ENCODE assay signal across 26 cellular contexts in genomic region chr3:81749285-81749684, GRCh38. TPM values are rescaled to one million over a fixed set of nuclear protein-coding genes. Genes with fewer than 3 reads are reported as not detected.
DNase-seq lines count a peak whose midpoint lies in the region; ATAC-seq and TF ChIP-seq lines count a peak whose summit lies in the region.
"Had no signal": no experiment of that assay in that cellular context is flagged by ENCODE, and none has a peak within 500 bp of the region (broad histone marks: within the 10 kb centered on the region; RNA-seq: fewer than 3 reads in every experiment).

No MANE protein-coding gene starts in this region.

- intact Hi-C loops in PC-3 (cut with micrococcal nuclease) (loop anchor here (10.0 kb wide), 2 partner anchors 154 to 726 kb away; no protein-coding TSS in a partner anchor), psoas muscle (cut with DNase I) (no loop called here)

- H3K27me3 ChIP-seq in SK-N-SH (ENCODE audit: insufficient read depth) = no peaks in the 10 kb centered on the region
- H3K27me3 ChIP-seq in PC-3 (ENCODE audit: low read length) = no peaks in the 10 kb centered on the region
- no peaks in the 10 kb centered on the region for H3K27me3 ChIP-seq in psoas muscle (ENCODE audit: insufficient read depth in 3 of 3, low read length in 2 of 3)
- H3K27me3 ChIP-seq: esophagus muscularis mucosa, testis had no signal

- TF ChIP-seq CTCF in SK-N-SH (IDR thresholded peaks at IDR 0.05) (no peak), PC-3 (conservative IDR thresholded peaks at IDR 0.05; ENCODE audit: low read depth, low read length) (no peak), fibroblast of pulmonary artery (IDR thresholded peaks at IDR 0.05; ENCODE audit: low read length, missing control alignments) (no peak), psoas muscle (IDR thresholded peaks at IDR 0.05) (no peak)

- no peaks in the 10 kb centered on the region for H4K20me1 ChIP-seq in SK-N-SH (ENCODE audit: insufficient read depth)
- no peaks in the 10 kb centered on the region for H4K20me1 ChIP-seq in PC-3 (ENCODE audit: low read length)

- POLR2A ChIA-PET in SK-N-SH (lab: Yijun Ruan, JAX) = no interaction called here
- POLR2A ChIA-PET in PC-3 (lab: Charles Lee; ENCODE audit: unreplicated experiment) = no interaction called here

- 94% methylated on average over 2 of the region's 2 CpGs for WGBS in SK-N-SH (ENCODE audit: low lambda C conversion rate)
- 75 to 78% (median 78%) methylated on average over 2 of the region's 2 CpGs for WGBS in psoas muscle, 3 donors

- ATAC-seq in SK-N-SH treated with all-trans-retinoic acid at 6 μM for 48 hours = peak; percentile 31; the same call in 2 of the 3 replicates
- no peak for ATAC-seq in PC-3
- ATAC-seq in psoas muscle = no peak
- ATAC-seq in GM18502 (IDR thresholded peaks at IDR 0.05; ENCODE audit: poor library complexity, unreplicated experiment) = no peak
- ATAC-seq: K562, right cardiac atrium had no signal

- H3K4me1 ChIP-seq in SK-N-SH (ENCODE audit: control insufficient read depth in 1 of 2, insufficient read depth in 2 of 2, low read depth in 1 of 2, low read length in 1 of 2) = peaks cover 0 to 8% of the 10 kb centered on the region in 2 experiments; a peak in 2 of 4 replicates
- peaks cover 29% of the 10 kb centered on the region for H3K4me1 ChIP-seq in PC-3 (ENCODE audit: insufficient read depth, low read length)
- peaks cover 78% of the 10 kb centered on the region for H3K4me1 ChIP-seq in psoas muscle
- H3K4me1 ChIP-seq: HAP-1 had no signal

- H3K4me2 ChIP-seq in SK-N-SH (no peak overlapping the region), PC-3 (ENCODE audit: low read length) (peak overlapping the region; percentile 16; the same call in 1 of the 2 replicates)

- no peak overlapping the region for H3K4me3 ChIP-seq in SK-N-SH (ENCODE audit: low read depth in 2 of 2, low read length in 1 of 2)
- no peak overlapping the region for H3K4me3 ChIP-seq in PC-3 (ENCODE audit: low read length)
- H3K4me3 ChIP-seq in fibroblast of pulmonary artery (replicated peaks; ENCODE audit: low read depth, low read length) = no peak overlapping the region
- H3K4me3 ChIP-seq in psoas muscle = no peak overlapping the region
- H3K4me3 ChIP-seq: esophagus muscularis mucosa, HAP-1, K562, testis had no signal

- TF ChIP-seq EP300 in SK-N-SH (IDR thresholded peaks at IDR 0.05; ENCODE audit: borderline replicate concordance in 1 of 2, low read depth in 1 of 2, low read length in 1 of 2) = no peak

- H3K9ac ChIP-seq in SK-N-SH (no peak overlapping the region), PC-3 (ENCODE audit: low read length) (no peak overlapping the region)

- H3K36me3 ChIP-seq in SK-N-SH (replicated peaks in 1 of 2; ENCODE audit: control insufficient read depth in 1 of 2, insufficient read depth in 2 of 2, low read length in 1 of 2) (peaks cover 0 to under 1% of the 10 kb centered on the region in 2 experiments), PC-3 (ENCODE audit: low read depth, low read length) (peaks cover 7% of the 10 kb centered on the region), psoas muscle (ENCODE audit: insufficient read depth in 1 of 2, low read depth in 1 of 2) (peaks cover 8 to 42% of the 10 kb centered on the region in 2 donors)
- H3K36me3 ChIP-seq: HAP-1 had no signal

- H3K9me3 ChIP-seq in SK-N-SH (no peaks in the 10 kb centered on the region), PC-3 (ENCODE audit: low read length) (no peaks in the 10 kb centered on the region), psoas muscle (no peaks in the 10 kb centered on the region)
- H3K9me3 ChIP-seq: esophagus muscularis mucosa, HAP-1, testis had no signal

- CTCF ChIA-PET in SK-N-SH (lab: Yijun Ruan, JAX) = no interaction called here
- CTCF ChIA-PET in PC-3 (lab: Charles Lee) = no interaction called here

- H3K9me2 ChIP-seq in SK-N-SH (no peaks in the 10 kb centered on the region), PC-3 (replicated peaks; ENCODE audit: low read length) (no peaks in the 10 kb centered on the region)

- H3F3A ChIP-seq in SK-N-SH (replicated peaks; ENCODE audit: insufficient read depth) (peaks cover 15% of the 10 kb centered on the region), PC-3 (ENCODE audit: low read length, unreplicated experiment) (peaks cover 9% of the 10 kb centered on the region)

- DNase-seq in SK-N-SH (no peak), PC-3 (peak; percentile 57), fibroblast of pulmonary artery (ENCODE audit: low read depth) (peak; percentile 59), psoas muscle (no peak), NCI-H2227 (lab: John Stamatoyannopoulos, UW; ENCODE audit: unreplicated experiment) (no peak)
- no peak for DNase-seq in effector CD8-positive, alpha-beta T cell (lab: John Stamatoyannopoulos, UW)
- DNase-seq: activated B cell treated with CpG ODN at 0.5 μM for 24 hours; activated CD4-positive, alpha-beta T cell treated with anti-CD3 and anti-CD28 coated beads, Interleukin-2, amount 10 ng/mL, durations not matched to agents 7 days and 5 days; activated effector memory CD4-positive, alpha-beta T cell treated with anti-CD3 and anti-CD28 coated beads, Interleukin-2, amount 50 U/mL, for 16 hours; activated naive CD8-positive, alpha-beta T cell treated with anti-CD3 and anti-CD28 coated beads, Interleukin-2, amount 10 ng/mL, durations not matched to agents 7 days and 5 days; activated T-cell treated with anti-CD3 and anti-CD28 coated beads, Interleukin-2, amount 50 U/mL, for 1 hour; central memory CD4-positive, alpha-beta T cell; DMS79 treated with DMSO at 0.1 percent for 48 hours; NCI-H1092 treated with DMSO at 0.1 percent for 48 hours; NCI-H1694 treated with DMSO at 0.1 percent for 48 hours; posterior cingulate gyrus; stimulated activated CD8-positive, alpha-beta memory T cell treated with anti-CD3 and anti-CD28 coated beads, Interleukin-4, amount 100 ng/mL, for 48 hours; testis had no signal

- TF ChIP-seq RAD21 in SK-N-SH (IDR thresholded peaks at IDR 0.05; ENCODE audit: low read length) = no peak

- H3K27ac ChIP-seq in SK-N-SH (ENCODE audit: low read depth in 2 of 2, low read length in 1 of 2) (no peak overlapping the region), PC-3 (ENCODE audit: low read length) (no peak overlapping the region), psoas muscle (peak overlapping the region; percentile 89)
- H3K27ac ChIP-seq: 22Rv1, esophagus muscularis mucosa, RWPE1, testis had no signal

- no TSS peak for BruUV-seq in PC-3 (replicated peaks; lab: Mats Ljungman, UMichigan)

- H3K79me2 ChIP-seq in SK-N-SH (ENCODE audit: insufficient read depth) (peaks cover 70% of the 10 kb centered on the region), PC-3 (ENCODE audit: low read length) (peaks cover 72% of the 10 kb centered on the region)

- no peak overlapping the region for H2AFZ ChIP-seq in SK-N-SH (ENCODE audit: low read depth)
- no peak overlapping the region for H2AFZ ChIP-seq in PC-3 (ENCODE audit: low read length)

TF ChIP-seq in SK-N-SH treated with all-trans-retinoic acid at 6 μM for 48 hours, 23 proteins besides CTCF, POLR2A, EP300 and RAD21:
- TF ChIP-seq ISL1 (CRISPR knock-in tag; IDR thresholded peaks at IDR 0.05) = peak; percentile 28; the same call in 1 of the 2 replicates
- TF ChIP-seq GLIS3 (CRISPR knock-in tag; IDR thresholded peaks at IDR 0.05) = no peak

TF ChIP-seq in SK-N-SH, 30 proteins besides CTCF, POLR2A, EP300 and RAD21:
- TF ChIP-seq MAX (IDR thresholded peaks at IDR 0.05; ENCODE audit: low read depth) = no peak
- no peak for TF ChIP-seq YY1 (IDR thresholded peaks at IDR 0.05; ENCODE audit: low read depth)
- TF ChIP-seq TEAD4 (IDR thresholded peaks at IDR 0.05; ENCODE audit: borderline replicate concordance, insufficient read depth) = no peak
- no peak for TF ChIP-seq TCF12 (IDR thresholded peaks at IDR 0.05)
- TF ChIP-seq FOSL2 (IDR thresholded peaks at IDR 0.05; ENCODE audit: borderline replicate concordance, low read depth) = no peak

RNA-seq across cellular contexts. Expression of gene GBE1, which starts 12.2 kb away (rescaled TPM):
- 14.2 and 18.6 TPM in 2 replicates for polyA plus RNA-seq in SK-N-SH (2012; rRNA removed)
- polyA plus RNA-seq in SK-N-SH (2012; cell fraction: cytosol; rRNA removed) = 21.9 and 22.4 TPM in 2 replicates
- polyA plus RNA-seq in SK-N-SH (2012; cell fraction: nucleus; rRNA removed) = 6.4 and 17.7 TPM in 2 replicates
- total RNA-seq in PC-3 (2014; rRNA removed) = 56.6 and 57.7 TPM in 2 replicates
- 100 to 1,000 TPM in 3 of 4 donors, 10 to 100 TPM in 1; 99.7 to 261 (median 185) TPM for total RNA-seq in psoas muscle
- polyA plus RNA-seq in psoas muscle = 100 to 1,000 TPM; 112 to 290 (median 198) TPM

Comparison
In these comparisons a context has a peak if more than half of its experiments do, and no peak if none do; other contexts are left out.
1. DNase-seq: peak in PC-3 (single experiment) and fibroblast of pulmonary artery (single experiment); none in SK-N-SH (single experiment), psoas muscle (0 of 2), NCI-H2227 (single experiment) and effector CD8-positive, alpha-beta T cell (single experiment).